In the genomic region with DNA sequence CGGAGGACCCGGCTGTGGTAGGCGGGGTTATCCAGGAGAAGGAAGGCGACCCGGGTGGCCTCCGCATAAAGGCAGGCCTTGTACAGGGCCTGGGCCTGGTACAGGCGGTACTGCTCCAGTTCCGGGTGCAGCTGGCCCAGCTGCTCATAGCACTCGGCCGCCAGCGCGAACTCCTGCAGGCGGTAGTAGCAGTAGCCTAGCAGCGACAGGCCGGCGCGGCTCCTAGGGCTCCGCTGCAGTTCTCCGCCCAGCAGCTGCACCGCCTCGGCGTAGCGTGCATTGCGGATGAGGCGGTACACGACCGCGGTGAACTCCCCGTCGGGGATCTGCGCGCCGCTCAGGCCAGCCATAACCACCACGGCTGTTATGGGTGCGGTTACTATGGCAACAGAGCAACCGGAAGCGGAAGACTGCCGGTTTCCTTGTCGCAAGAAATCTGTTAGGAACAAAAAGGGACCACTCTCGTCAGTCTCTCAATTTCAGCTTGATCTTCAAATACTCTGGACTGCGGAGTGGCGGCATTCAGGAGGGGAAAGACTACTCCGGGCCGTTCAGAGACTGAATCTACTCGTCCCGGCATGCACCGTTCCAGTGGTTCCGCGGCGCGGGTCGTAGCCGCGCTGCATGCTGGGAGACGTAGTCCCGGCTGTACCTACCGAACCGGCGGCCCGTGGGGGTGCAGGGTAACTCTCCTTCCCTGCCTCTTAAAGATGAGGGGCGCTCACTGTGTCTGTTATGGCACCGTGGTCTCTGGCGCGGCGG, we compare ENCODE assay signal across 8 cellular contexts.
DNase-seq lines count a peak whose midpoint lies in the region; ATAC-seq and TF ChIP-seq lines count a peak whose summit lies in the region.

No MANE protein-coding gene starts in this region.

- DNase-seq in AG09309 (ENCODE audit: low read depth) = peak; percentile 38
- peak; percentile 82 for DNase-seq in NCI-H226
- DNase-seq in activated CD4-positive, CD25-positive, alpha-beta regulatory T cell treated with anti-CD3 and anti-CD28 coated beads, Interleukin-2, amount 50 U/mL, for 16 hours (ENCODE audit: low read depth, low spot score) = peak; percentile 83
- DNase-seq in central memory CD4-positive, alpha-beta T cell = peak; percentile 94
- peak; percentile 90 for DNase-seq in iris pigment epithelial cell (ENCODE audit: low read depth)
- DNase-seq in spleen = peak; percentile 96

- TF ChIP-seq CTCF in AG09309 (IDR thresholded peaks at IDR 0.05; ENCODE audit: control insufficient read depth, insufficient read depth, low read depth, low read length, missing control alignments) (no peak), spleen (IDR thresholded peaks at IDR 0.05 in 8 of 11, conservative IDR thresholded peaks at IDR 0.05 in 3 of 11) (peak in 2 of 11 experiments; percentile 21 to 30)

- ATAC-seq in GM19025 (IDR thresholded peaks at IDR 0.05; ENCODE audit: low read depth, unreplicated experiment) (peak; percentile 95), HG03196 (IDR thresholded peaks at IDR 0.05; ENCODE audit: unreplicated experiment) (peak; percentile 91)

- intact Hi-C loops in spleen (cut with DNase I; ENCODE audit: low total_unique reads) = loop anchor here (10.0 kb wide), 1 partner anchor 72 kb away; no protein-coding TSS in a partner anchor

- peak overlapping the region; percentile 86 for H3K4me3 ChIP-seq in AG09309 (ENCODE audit: control insufficient read depth, low read depth, low read length)
- H3K4me3 ChIP-seq in spleen = peak overlapping the region; percentile 50 to 83 (median 76)

- peak overlapping the region; percentile 93 to 98 (median 96) for H3K27ac ChIP-seq in spleen

- peaks cover 0 to under 1% (median 0%) of the 10 kb centered on the region in 8 donors for H3K9me3 ChIP-seq in spleen

- no peaks in the 10 kb centered on the region for H3K27me3 ChIP-seq in spleen (replicated peaks in 1 of 7)

- TF ChIP-seq POLR2A in spleen (IDR thresholded peaks at IDR 0.05) = no peak

- 1 to 2% (median 1%) methylated on average over 58 to 65 of the region's 65 CpGs for WGBS in spleen, 5 donors

- peaks cover 0 to 18% (median 12%) of the 10 kb centered on the region in 6 donors for H3K4me1 ChIP-seq in spleen

- H3K36me3 ChIP-seq in spleen = no peaks in the 10 kb centered on the region

Comparison
In these comparisons a context has a peak if more than half of its experiments do, and no peak if none do; other contexts are left out.
1. Peak in every context shown above with its lines: DNase-seq, ATAC-seq, H3K4me3 ChIP-seq and H3K27ac ChIP-seq.
2. DNase-seq: peak in every context shown above with its lines; median percentile 96 in spleen; 94 in central memory CD4-positive, alpha-beta T cell; 90 in iris pigment epithelial cell; 83 in activated CD4-positive, CD25-positive, alpha-beta regulatory T cell treated with anti-CD3 and anti-CD28 coated beads, Interleukin-2, amount 50 U/mL, for 16 hours; 82 in NCI-H226; 38 in AG09309.